ENCODE assay signal across 14 cellular contexts in the genomic region with DNA sequence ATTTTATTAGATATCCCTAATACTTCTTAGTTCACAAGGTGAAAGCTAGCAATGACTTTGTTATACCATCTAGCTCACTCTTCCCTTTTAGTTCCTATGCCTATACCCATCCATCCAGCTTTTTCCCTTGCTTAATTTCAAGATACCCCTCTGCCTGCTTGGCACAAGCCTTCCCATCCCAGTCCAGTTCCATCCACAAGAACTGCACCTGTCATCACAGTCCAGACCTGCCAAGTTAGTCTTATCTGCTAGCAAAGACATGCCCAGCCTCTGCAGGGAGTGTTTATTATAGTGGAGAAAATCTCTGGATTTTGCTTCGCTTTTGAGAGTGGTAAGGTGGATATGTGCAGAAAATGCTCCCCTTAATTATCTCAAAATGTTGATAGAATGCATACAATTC.
"Had no signal": no experiment of that assay in that cellular context is flagged by ENCODE, and none has a peak within 500 bp of the region (broad histone marks: within the 10 kb centered on the region; RNA-seq: fewer than 3 reads in every experiment).

No MANE protein-coding gene starts in this region.

- H3K27me3 ChIP-seq: colonic mucosa, neutrophil, vagina had no signal

- ATAC-seq: lower lobe of right lung had no signal

- H3K36me3 ChIP-seq: colonic mucosa, lower lobe of right lung, neutrophil, vagina had no signal

- DNase-seq: activated CD4-positive, alpha-beta T cell treated with anti-CD3 and anti-CD28 coated beads, Interleukin-2, amount 50 U/mL, for 48 hours; activated CD4-positive, CD25-positive, alpha-beta regulatory T cell treated with anti-CD3 and anti-CD28 coated beads, Interleukin-2, amount 50 U/mL, for 72 hours; activated effector memory CD4-positive, alpha-beta T cell treated with anti-CD3 and anti-CD28 coated beads, Interleukin-2, amount 50 U/mL, for 16 hours; activated T-cell treated with anti-CD3 and anti-CD28 coated beads, Interleukin-2, amount 50 U/mL, for 4 hours; anterior cingulate cortex; colonic mucosa; effector CD4-positive, alpha-beta T cell; hippocampal formation; lower lobe of right lung; midbrain; naive B cell; small intestine had no signal

- H3K4me3 ChIP-seq: colonic mucosa, lower lobe of right lung, vagina had no signal

- H3K4me1 ChIP-seq: vagina had no signal

- H3K9me3 ChIP-seq: colonic mucosa, neutrophil, vagina had no signal

- H3K27ac ChIP-seq: colonic mucosa, lower lobe of right lung, neutrophil, vagina had no signal
